19 cellular contexts compared by ENCODE assay signal in genomic region chr3:54046677-54047214, GRCh38.
A peak's percentile ranks its signal among the peaks of the same experiment; 100 is the strongest.
DNase-seq lines count a peak whose midpoint lies in the region; ATAC-seq, FAIRE-seq and TF ChIP-seq lines count a peak whose summit lies in the region.
"Had no signal": no experiment of that assay in that cellular context is flagged by ENCODE, and none has a peak within 500 bp of the region (broad histone marks: within the 10 kb centered on the region; RNA-seq: fewer than 3 reads in every experiment).

No MANE protein-coding gene starts in this region.

- no peak overlapping the region for H3K4me3 Mint-ChIP-seq in astrocyte (ENCODE audit: unreplicated experiment)
- H3K4me3 Mint-ChIP-seq in endodermal cell, result no peak overlapping the region
- H3K4me3 Mint-ChIP-seq in chondrocyte (ENCODE audit: unreplicated experiment), result no peak overlapping the region
- H3K4me3 Mint-ChIP-seq: activated CD4-positive, alpha-beta T cell treated with anti-CD3 and anti-CD28 coated beads, Interleukin-2, amount 10 ng/mL, durations not matched to agents 24 days and 14 days; activated T-cell treated with anti-CD3 and anti-CD28 coated beads, Interleukin-2, amount 50 U/mL, for 72 hours had no signal

- H3K9me3 ChIP-seq in right cardiac atrium (ENCODE audit: control insufficient read depth, low read length), result no peaks in the 10 kb centered on the region
- H3K9me3 ChIP-seq in right atrium auricular region, result no peaks in the 10 kb centered on the region
- H3K9me3 ChIP-seq in astrocyte (ENCODE audit: insufficient read depth, low read depth, low read length), result no peaks in the 10 kb centered on the region
- no peaks in the 10 kb centered on the region for H3K9me3 ChIP-seq in endodermal cell (ENCODE audit: control insufficient read depth, low read length)
- H3K9me3 ChIP-seq: heart right ventricle, lower lobe of right lung, neutrophil, tibial nerve had no signal

- intact Hi-C loops in right cardiac atrium (cut with DNase I), result no loop called here

- H4K20me1 ChIP-seq in astrocyte (ENCODE audit: insufficient read depth, low read length), result no peaks in the 10 kb centered on the region

- H3K36me3 ChIP-seq in right atrium auricular region (no peaks in the 10 kb centered on the region), astrocyte (ENCODE audit: insufficient read depth, low read length) (no peaks in the 10 kb centered on the region), kidney epithelial cell (ENCODE audit: control insufficient read depth, insufficient read depth, low read length) (no peaks in the 10 kb centered on the region), endodermal cell (ENCODE audit: control insufficient read depth, insufficient read depth, low read length) (no peaks in the 10 kb centered on the region)
- H3K36me3 ChIP-seq: heart right ventricle, lower lobe of right lung, neutrophil, tibial nerve had no signal

- no peak overlapping the region for H3K4me2 ChIP-seq in astrocyte (ENCODE audit: low read length)

- peak; percentile 20 to 54 for ATAC-seq in right cardiac atrium
- ATAC-seq: activated T-cell treated with anti-CD3 and anti-CD28 coated beads, Interleukin-2, amount 50 U/mL, for 72 hours; Panc1 had no signal

- H3K27ac Mint-ChIP-seq in astrocyte (ENCODE audit: unreplicated experiment) (no peak overlapping the region), endodermal cell (no peak overlapping the region), chondrocyte (ENCODE audit: unreplicated experiment) (no peak overlapping the region)
- H3K27ac Mint-ChIP-seq: activated CD4-positive, alpha-beta T cell treated with anti-CD3 and anti-CD28 coated beads, Interleukin-2, amount 10 ng/mL, durations not matched to agents 24 days and 14 days; activated T-cell treated with anti-CD3 and anti-CD28 coated beads, Interleukin-2, amount 50 U/mL, for 72 hours had no signal

- H3K27ac ChIP-seq in right cardiac atrium (ENCODE audit: low read length) (no peak overlapping the region), right atrium auricular region (no peak overlapping the region), astrocyte (ENCODE audit: low read depth, low read length) (peak overlapping the region; percentile 51), endodermal cell (ENCODE audit: low read depth, low read length) (no peak overlapping the region)
- H3K27ac ChIP-seq: lower lobe of right lung, neutrophil, tibial nerve had no signal

- H3K27me3 ChIP-seq in right cardiac atrium (ENCODE audit: control insufficient read depth, insufficient read depth), result no peaks in the 10 kb centered on the region
- H3K27me3 ChIP-seq in right atrium auricular region, result no peaks in the 10 kb centered on the region
- H3K27me3 ChIP-seq in astrocyte (ENCODE audit: insufficient read depth, low read length), result no peaks in the 10 kb centered on the region
- no peaks in the 10 kb centered on the region for H3K27me3 ChIP-seq in kidney epithelial cell (ENCODE audit: control insufficient read depth, insufficient read depth, low read length)
- no peaks in the 10 kb centered on the region for H3K27me3 ChIP-seq in endodermal cell (ENCODE audit: control insufficient read depth, insufficient read depth, low read length, poor library complexity, severe bottlenecking)
- H3K27me3 ChIP-seq: heart right ventricle, neutrophil, tibial nerve had no signal

- H2AFZ ChIP-seq in astrocyte (ENCODE audit: low read depth, low read length), result no peak overlapping the region

- H3K4me3 ChIP-seq in right cardiac atrium (ENCODE audit: low read length) (no peak overlapping the region), right atrium auricular region (no peak overlapping the region), astrocyte (ENCODE audit: insufficient read depth, low read depth, low read length) (no peak overlapping the region), kidney epithelial cell (ENCODE audit: low read depth, low read length) (no peak overlapping the region), endodermal cell (ENCODE audit: low read length) (no peak overlapping the region)
- H3K4me3 ChIP-seq: heart right ventricle, lower lobe of right lung, tibial nerve had no signal

- H3K4me1 Mint-ChIP-seq in astrocyte (ENCODE audit: low read depth, unreplicated experiment), result peaks cover 3% of the 10 kb centered on the region
- H3K4me1 Mint-ChIP-seq in endodermal cell, result no peaks in the 10 kb centered on the region
- no peaks in the 10 kb centered on the region for H3K4me1 Mint-ChIP-seq in chondrocyte (ENCODE audit: low read depth)
- H3K4me1 Mint-ChIP-seq: activated CD4-positive, alpha-beta T cell treated with anti-CD3 and anti-CD28 coated beads, Interleukin-2, amount 10 ng/mL, durations not matched to agents 24 days and 14 days had no signal

- TF ChIP-seq CTCF in right atrium auricular region (IDR thresholded peaks at IDR 0.05), result no peak
- no peak for TF ChIP-seq CTCF in astrocyte (IDR thresholded peaks at IDR 0.05; ENCODE audit: insufficient read depth, low read depth, low read length)
- no peak for TF ChIP-seq CTCF in kidney epithelial cell (IDR thresholded peaks at IDR 0.05; ENCODE audit: insufficient read depth, low read length, poor library complexity, severe bottlenecking)
- TF ChIP-seq CTCF in endodermal cell (conservative IDR thresholded peaks at IDR 0.05), result no peak
- TF ChIP-seq CTCF in chondrocyte (IDR thresholded peaks at IDR 0.05), result no peak

- peaks cover 26% of the 10 kb centered on the region for H3K27me3 Mint-ChIP-seq in astrocyte (ENCODE audit: low read depth, unreplicated experiment)
- no peaks in the 10 kb centered on the region for H3K27me3 Mint-ChIP-seq in endodermal cell (ENCODE audit: insufficient read depth)
- peaks cover 2% of the 10 kb centered on the region for H3K27me3 Mint-ChIP-seq in chondrocyte (ENCODE audit: low read depth)
- H3K27me3 Mint-ChIP-seq: activated CD4-positive, alpha-beta T cell treated with anti-CD3 and anti-CD28 coated beads, Interleukin-2, amount 10 ng/mL, durations not matched to agents 24 days and 14 days had no signal

- no peak overlapping the region for H3K9ac ChIP-seq in astrocyte (ENCODE audit: low read length)
- no peak overlapping the region for H3K9ac ChIP-seq in endodermal cell (ENCODE audit: extremely low read depth, low read length, poor library complexity, severe bottlenecking)

- FAIRE-seq in astrocyte (lab: Jason Lieb, UNC), result no peak

- DNase-seq in right cardiac atrium (peak in 2 of 3 donors; percentile 53 to 58), right atrium auricular region (ENCODE audit: low spot score) (no peak), astrocyte (ENCODE audit: low read depth) (peak; percentile 92), kidney epithelial cell (ENCODE audit: low read depth) (peak; percentile 96), GM19238 (ENCODE audit: insufficient read length, low spot score) (no peak), endodermal cell (no peak), chondrocyte (ENCODE audit: low spot score) (no peak)
- no peak for DNase-seq in stimulated activated CD4-positive, alpha-beta T cell treated with anti-CD3 and anti-CD28 coated beads, Interleukin-2, amount 100 ng/mL, for 24 hours
- DNase-seq: activated CD4-positive, alpha-beta T cell treated with anti-CD3 and anti-CD28 coated beads, Interleukin-2, amount 10 ng/mL, durations not matched to agents 24 days and 14 days; activated T-cell treated with anti-CD3 and anti-CD28 coated beads, Interleukin-2, amount 50 U/mL, for 72 hours; amniotic stem cell; effector CD8-positive, alpha-beta T cell; EL; lower lobe of right lung; NCI-H345 had no signal

- H3K4me1 ChIP-seq in right cardiac atrium (ENCODE audit: control insufficient read depth, insufficient read depth, low read length) (peaks cover 8% of the 10 kb centered on the region), right atrium auricular region (peaks cover 0 to 27% of the 10 kb centered on the region in 2 donors), astrocyte (ENCODE audit: insufficient read depth, low read length) (no peaks in the 10 kb centered on the region), endodermal cell (ENCODE audit: control insufficient read depth, insufficient read depth, low read length) (no peaks in the 10 kb centered on the region)
- H3K4me1 ChIP-seq: lower lobe of right lung, tibial nerve had no signal

- H3K36me3 Mint-ChIP-seq in astrocyte (ENCODE audit: low read depth, unreplicated experiment), result no peaks in the 10 kb centered on the region
- no peaks in the 10 kb centered on the region for H3K36me3 Mint-ChIP-seq in endodermal cell (ENCODE audit: low read depth)
- H3K36me3 Mint-ChIP-seq in chondrocyte (ENCODE audit: low read depth), result no peaks in the 10 kb centered on the region

- H3K79me2 ChIP-seq in astrocyte (ENCODE audit: insufficient read depth, low read length), result no peaks in the 10 kb centered on the region

- H3K9me3 Mint-ChIP-seq in astrocyte (ENCODE audit: unreplicated experiment) (peaks cover 4% of the 10 kb centered on the region), endodermal cell (no peaks in the 10 kb centered on the region), chondrocyte (ENCODE audit: low read depth) (no peaks in the 10 kb centered on the region)
- H3K9me3 Mint-ChIP-seq: activated CD4-positive, alpha-beta T cell treated with anti-CD3 and anti-CD28 coated beads, Interleukin-2, amount 10 ng/mL, durations not matched to agents 24 days and 14 days; activated T-cell treated with anti-CD3 and anti-CD28 coated beads, Interleukin-2, amount 50 U/mL, for 72 hours had no signal

Comparison
In these comparisons a context has a peak if more than half of its experiments do, and no peak if none do; other contexts are left out.
1. DNase-seq: peak in right cardiac atrium (2 of 3), astrocyte (single experiment) and kidney epithelial cell (single experiment); none in right atrium auricular region (single experiment), stimulated activated CD4-positive, alpha-beta T cell treated with anti-CD3 and anti-CD28 coated beads, Interleukin-2, amount 100 ng/mL, for 24 hours (0 of 2), GM19238 (single experiment), endodermal cell (single experiment) and chondrocyte (single experiment).